In genomic region chr10:69414036-69415018, GRCh38 we compare ENCODE assay signal across 18 cellular contexts. TPM values are rescaled to one million over a fixed set of nuclear protein-coding genes. Genes with fewer than 3 reads are reported as not detected.
A peak's percentile ranks its signal among the peaks of the same experiment; 100 is the strongest.
DNase-seq lines count a peak whose midpoint lies in the region; ATAC-seq, FAIRE-seq and TF ChIP-seq lines count a peak whose summit lies in the region.
"Had no signal": no experiment of that assay in that cellular context is flagged by ENCODE, and none has a peak within 500 bp of the region (broad histone marks: within the 10 kb centered on the region; RNA-seq: fewer than 3 reads in every experiment).

No MANE protein-coding gene starts in this region.

- H3K4me1 ChIP-seq in HepG2 (ENCODE audit: insufficient read depth, low read length), result peaks cover 31% of the 10 kb centered on the region
- peaks cover 0 to under 1% (median 0%) of the 10 kb centered on the region in 4 donors for H3K4me1 ChIP-seq in right lobe of liver
- H3K4me1 ChIP-seq in mesenchymal stem cell (ENCODE audit: control insufficient read depth, insufficient read depth, low read depth, low read length), result peaks cover 2% of the 10 kb centered on the region
- H3K4me1 ChIP-seq in rectal smooth muscle tissue (ENCODE audit: control insufficient read depth, insufficient read depth, low read length), result peaks cover 32% of the 10 kb centered on the region
- H3K4me1 ChIP-seq in SJCRH30, result no peaks in the 10 kb centered on the region
- peaks cover 0 to 21% (median 0%) of the 10 kb centered on the region in 4 donors for H3K4me1 ChIP-seq in Peyer's patch

- intact Hi-C loops in HepG2 (cut with micrococcal nuclease; ENCODE audit: unreplicated experiment) (no loop called here), right lobe of liver (cut with DNase I) (loop anchor here in 1 of 2 donors (10.0 kb wide), 1 partner anchor 220 kb away; the partner anchor contains the start of gene FAM241B)

- H2AFZ ChIP-seq in HepG2 (ENCODE audit: low read length), result no peak overlapping the region
- no peak overlapping the region for H2AFZ ChIP-seq in mesenchymal stem cell (ENCODE audit: low read depth, low read length)

- 56% methylated on average over 13 of the region's 20 CpGs for whole genome bisulfite sequencing in HepG2 (ENCODE audit: low lambda C conversion rate)
- 74% methylated on average over 12 of the region's 20 CpGs for WGBS in right lobe of liver (ENCODE audit: insufficient coverage, low coverage, low lambda C conversion rate, missing lambda C conversion rate)
- 90% methylated on average over 20 of the region's 20 CpGs for WGBS in mesenchymal stem cell

- no peak overlapping the region for H4K8ac ChIP-seq in mesenchymal stem cell (ENCODE audit: low read length)

- BruUV-seq in HepG2 (replicated peaks; lab: Mats Ljungman, UMichigan), result no TSS peak

- TF ChIP-seq POLR2A in HepG2 (IDR thresholded peaks at IDR 0.05; ENCODE audit: insufficient read depth in 1 of 2, low read depth in 2 of 2, low read length in 2 of 2) (no peak), right lobe of liver (IDR thresholded peaks at IDR 0.05) (no peak), Peyer's patch (IDR thresholded peaks at IDR 0.05) (no peak)

- H2BK12ac ChIP-seq in mesenchymal stem cell (ENCODE audit: low read length in 2 of 2), result peak overlapping the region in 1 of 2 experiments; percentile 38

- no peak overlapping the region for H2AK5ac ChIP-seq in mesenchymal stem cell (ENCODE audit: low read length, severe bottlenecking)

- H3K4me3 ChIP-seq in HepG2 (replicated peaks in 1 of 3; ENCODE audit: insufficient read depth in 1 of 3, low read depth in 2 of 3, low read length in 3 of 3) (no peak overlapping the region), right lobe of liver (no peak overlapping the region), mesenchymal stem cell (ENCODE audit: insufficient read depth in 1 of 2, low read depth in 1 of 2, low read length in 2 of 2) (no peak overlapping the region), rectal smooth muscle tissue (ENCODE audit: low read length) (peak overlapping the region; percentile 75), SJCRH30 (no peak overlapping the region), Peyer's patch (peak overlapping the region in 1 of 4 donors; percentile 38)
- H3K4me3 ChIP-seq: MG63 had no signal

- H3K9me3 ChIP-seq in HepG2 (ENCODE audit: low read length) (no peaks in the 10 kb centered on the region), right lobe of liver (no peaks in the 10 kb centered on the region), mesenchymal stem cell (ENCODE audit: control insufficient read depth, low read length) (no peaks in the 10 kb centered on the region), SJCRH30 (replicated peaks) (no peaks in the 10 kb centered on the region), Peyer's patch (no peaks in the 10 kb centered on the region)
- H3K9me3 ChIP-seq: MG63 had no signal

- H3K79me1 ChIP-seq in mesenchymal stem cell (replicated peaks; ENCODE audit: low read length, poor library complexity, severe bottlenecking), result no peaks in the 10 kb centered on the region

- TF ChIP-seq EP300 in HepG2 (IDR thresholded peaks at IDR 0.05; ENCODE audit: low read depth in 2 of 2, low read length in 2 of 2), result no peak
- TF ChIP-seq EP300 in HepG2 (CRISPR knock-in tag; IDR thresholded peaks at IDR 0.05; ENCODE audit: borderline replicate concordance), result no peak

- H2BK120ac ChIP-seq in mesenchymal stem cell (ENCODE audit: low read depth, low read length), result no peak overlapping the region

- H4K91ac ChIP-seq in mesenchymal stem cell (ENCODE audit: low read length), result peak overlapping the region; percentile 41

- DNase-seq in HepG2 (ENCODE audit: low spot score), result no peak
- DNase-seq in right lobe of liver, result no peak
- DNase-seq in mesenchymal stem cell, result no peak
- DNase-seq in urothelium cell line (ENCODE audit: low spot score), result no peak
- no peak for DNase-seq in SJCRH30
- no peak for DNase-seq in Peyer's patch
- DNase-seq: 8988T; Calu3; CD8-positive, alpha-beta memory T cell; GOT3; MG63; NCI-H2029 treated with DMSO at 0.1 percent for 48 hours; NCI-H345 had no signal

- H3K14ac ChIP-seq in mesenchymal stem cell (ENCODE audit: low read length in 2 of 2), result peak overlapping the region in 1 of 2 experiments; percentile 89

- no peak for FAIRE-seq in HepG2 (lab: Jason Lieb, UNC)
- FAIRE-seq in urothelium cell line (lab: Jason Lieb, UNC), result peak; percentile 90
- FAIRE-seq: G401.6, GM12892 had no signal

- H3K23ac ChIP-seq in mesenchymal stem cell (ENCODE audit: low read length in 2 of 2), result no peak overlapping the region

- in situ Hi-C loops in HepG2 (cut with HindIII; ENCODE audit: extremely low pct_ligation_motif_present, low pct_unique_long_range_greater_than_20kb), result no loop called here

- H4K20me1 ChIP-seq in HepG2 (ENCODE audit: insufficient read depth, low read length), result no peaks in the 10 kb centered on the region

- H3K27me3 ChIP-seq in HepG2 (ENCODE audit: control insufficient read depth in 1 of 2, insufficient read depth in 2 of 2, low read length in 2 of 2) (no peaks in the 10 kb centered on the region), right lobe of liver (no peaks in the 10 kb centered on the region), mesenchymal stem cell (ENCODE audit: control insufficient read depth in 1 of 2, insufficient read depth in 1 of 2, low read length in 2 of 2) (peaks cover 8 to 25% of the 10 kb centered on the region in 2 experiments), rectal smooth muscle tissue (ENCODE audit: control insufficient read depth, insufficient read depth, low read length) (no peaks in the 10 kb centered on the region), SJCRH30 (no peaks in the 10 kb centered on the region), Peyer's patch (no peaks in the 10 kb centered on the region)
- H3K27me3 ChIP-seq: MG63 had no signal

- H3K4me2 ChIP-seq in HepG2 (ENCODE audit: low read depth, low read length) (no peak overlapping the region), mesenchymal stem cell (ENCODE audit: low read length, poor library complexity, severe bottlenecking) (no peak overlapping the region)

- H3K27ac ChIP-seq in HepG2 (ENCODE audit: extremely low read length, insufficient read depth, low read length) (no peak overlapping the region), right lobe of liver (no peak overlapping the region), mesenchymal stem cell (ENCODE audit: low read length, poor library complexity, severe bottlenecking) (no peak overlapping the region), rectal smooth muscle tissue (ENCODE audit: low read depth, low read length) (peak overlapping the region; percentile 95), SJCRH30 (no peak overlapping the region), Peyer's patch (peak overlapping the region in 1 of 4 donors; percentile 82)

- no peak overlapping the region for H3K4ac ChIP-seq in mesenchymal stem cell (ENCODE audit: low read depth in 1 of 2, low read length in 2 of 2)

- TF ChIP-seq CTCF in HepG2 (CRISPR knock-in tag; IDR thresholded peaks at IDR 0.05) (no peak), right lobe of liver (IDR thresholded peaks at IDR 0.05) (no peak), Peyer's patch (IDR thresholded peaks at IDR 0.05) (no peak)

- H3K18ac ChIP-seq in mesenchymal stem cell (ENCODE audit: low read depth in 1 of 2, low read length in 2 of 2), result peak overlapping the region in 1 of 2 experiments; percentile 48

- no peak for ATAC-seq in HepG2
- no peak for ATAC-seq in right lobe of liver
- no peak for ATAC-seq in HG03521 (IDR thresholded peaks at IDR 0.05; ENCODE audit: unreplicated experiment)

- H3K36me3 ChIP-seq in HepG2 (replicated peaks in 1 of 2; ENCODE audit: control insufficient read depth in 1 of 2, insufficient read depth in 2 of 2, low read length in 2 of 2) (no peaks in the 10 kb centered on the region), right lobe of liver (no peaks in the 10 kb centered on the region), mesenchymal stem cell (ENCODE audit: control insufficient read depth in 1 of 2, insufficient read depth in 2 of 2, low read depth in 1 of 2, low read length in 2 of 2) (no peaks in the 10 kb centered on the region), rectal smooth muscle tissue (ENCODE audit: control insufficient read depth, insufficient read depth, low read length) (no peaks in the 10 kb centered on the region), SJCRH30 (no peaks in the 10 kb centered on the region), Peyer's patch (no peaks in the 10 kb centered on the region)
- H3K36me3 ChIP-seq: MG63 had no signal

- no peak for TF ChIP-seq RAD21 in HepG2 (CRISPR knock-in tag; IDR thresholded peaks at IDR 0.05)

- H3K9ac ChIP-seq in HepG2 (ENCODE audit: insufficient read depth, low read depth, low read length) (no peak overlapping the region), mesenchymal stem cell (ENCODE audit: low read length) (no peak overlapping the region), rectal smooth muscle tissue (ENCODE audit: low read length) (peak overlapping the region; percentile 53)

- H2BK15ac ChIP-seq in mesenchymal stem cell (ENCODE audit: low read depth, poor library complexity, severe bottlenecking), result no peak overlapping the region

- CTCF ChIA-PET in HepG2 (lab: Yijun Ruan, JAX; ENCODE audit: low intra/inter-chr PET ratio, low total read pairs), result no interaction called here

- H2BK5ac ChIP-seq in mesenchymal stem cell (ENCODE audit: low read depth, low read length, poor library complexity, severe bottlenecking), result no peak overlapping the region

- H3K79me2 ChIP-seq in HepG2 (ENCODE audit: insufficient read depth, low read length), result no peaks in the 10 kb centered on the region

- POLR2A ChIA-PET in HepG2 (lab: Yijun Ruan, JAX), result no interaction called here

RNA-seq across cellular contexts. Expression of gene TACR2, which starts 2.4 kb away (rescaled TPM):
- total RNA-seq in HepG2 (2016; rRNA removed; fragmentation: Illumina TruSeq; extraction: Trizol) (not detected in 2 replicates), right lobe of liver (under 1 TPM in 3 of 6 experiments, not detected in 3; 0.16 to 0.22 (median 0.16) TPM), Peyer's patch (10 to 100 TPM in 1 of 4 donors, 1 to 10 TPM in 2, not detected in 1; 1.1 to 11.1 (median 3.2) TPM)
- total RNA-seq in HepG2 (2016; cell fraction: cytosol; rRNA removed; fragmentation: Illumina TruSeq; extraction: Trizol; ENCODE audit: low read depth), result not detected in 2 replicates
- total RNA-seq in HepG2 (2016; cell fraction: insoluble cytoplasmic fraction; rRNA removed; fragmentation: Illumina TruSeq; extraction: Trizol), result not detected in 2 replicates
- not detected in 2 replicates for total RNA-seq in HepG2 (2016; cell fraction: membrane; rRNA removed; fragmentation: Illumina TruSeq; extraction: Trizol)
- not detected in 2 replicates for total RNA-seq in HepG2 (2016; cell fraction: nucleus; rRNA removed; fragmentation: Illumina TruSeq; extraction: Trizol)
- 0.04 TPM in 1 of 2 replicates, not detected in the other for polyA plus RNA-seq in HepG2 (2011; rRNA removed)
- 0.03 TPM in 2 replicates for polyA plus RNA-seq in HepG2 (2011; cell fraction: cytosol; rRNA removed)
- polyA plus RNA-seq in HepG2 (2011; cell fraction: nucleus; rRNA removed), result not detected in 2 replicates
- polyA plus RNA-seq in HepG2 (2012), result not detected in 2 replicates
- not detected in 2 replicates for polyA plus RNA-seq in HepG2 (2016; cell fraction: cytosol; fragmentation: Illumina TruSeq; extraction: Trizol; ENCODE audit: low read depth)
- polyA plus RNA-seq in HepG2 (2016; cell fraction: insoluble cytoplasmic fraction; fragmentation: Illumina TruSeq; extraction: Trizol; ENCODE audit: low read depth), result not detected in 2 replicates
- not detected in 2 replicates for polyA plus RNA-seq in HepG2 (2016; cell fraction: membrane; fragmentation: Illumina TruSeq; extraction: Trizol; ENCODE audit: low read depth)
- not detected in 2 replicates for polyA plus RNA-seq in HepG2 (2016; cell fraction: nucleus; fragmentation: Illumina TruSeq; extraction: Trizol; ENCODE audit: insufficient read depth, low read depth)
- 0.48 TPM in 1 of 2 replicates, not detected in the other for polyA minus RNA-seq in HepG2 (2011; rRNA and poly(A)+ RNA removed; ENCODE audit: low replicate concordance)
- polyA minus RNA-seq in HepG2 (2011; cell fraction: cytosol; rRNA and poly(A)+ RNA removed), result not detected in 2 replicates
- polyA minus RNA-seq in HepG2 (2011; cell fraction: nucleus; rRNA and poly(A)+ RNA removed), result not detected in 2 replicates
- polyA plus RNA-seq in mesenchymal stem cell (2013, experiment 1 of 2), result not detected
- 0.01 TPM for polyA plus RNA-seq in mesenchymal stem cell (2013, experiment 2 of 2)
- total RNA-seq in SJCRH30 (2014; rRNA removed; shearing (Covaris generic)), result 0.04 TPM in 1 of 2 replicates, not detected in the other
- total RNA-seq: CD8-positive, alpha-beta memory T cell; Daoy had no signal
- polyA plus RNA-seq: CD8-positive, alpha-beta memory T cell had no signal

RNA-seq across cellular contexts. Expression of gene TSPAN15, which starts 36.9 kb away (rescaled TPM):
- total RNA-seq in HepG2 (2016; rRNA removed; fragmentation: Illumina TruSeq; extraction: Trizol), result 0.27 and 0.34 TPM in 2 replicates
- 0.61 and 0.88 TPM in 2 replicates for total RNA-seq in HepG2 (2016; cell fraction: cytosol; rRNA removed; fragmentation: Illumina TruSeq; extraction: Trizol; ENCODE audit: low read depth)
- total RNA-seq in HepG2 (2016; cell fraction: insoluble cytoplasmic fraction; rRNA removed; fragmentation: Illumina TruSeq; extraction: Trizol), result 0.28 TPM in 2 replicates
- total RNA-seq in HepG2 (2016; cell fraction: membrane; rRNA removed; fragmentation: Illumina TruSeq; extraction: Trizol), result 0.62 and 0.80 TPM in 2 replicates
- total RNA-seq in HepG2 (2016; cell fraction: nucleus; rRNA removed; fragmentation: Illumina TruSeq; extraction: Trizol), result 0.28 and 1.2 TPM in 2 replicates
- 3.2 and 5.1 TPM in 2 replicates for polyA plus RNA-seq in HepG2 (2011; rRNA removed)
- 5.3 and 5.4 TPM in 2 replicates for polyA plus RNA-seq in HepG2 (2011; cell fraction: cytosol; rRNA removed)
- polyA plus RNA-seq in HepG2 (2011; cell fraction: nucleus; rRNA removed), result 2.8 and 3.1 TPM in 2 replicates
- 3.9 and 5.4 TPM in 2 replicates for polyA plus RNA-seq in HepG2 (2012)
- polyA plus RNA-seq in HepG2 (2016; cell fraction: cytosol; fragmentation: Illumina TruSeq; extraction: Trizol; ENCODE audit: low read depth), result 0.62 and 0.84 TPM in 2 replicates
- 0.35 and 0.72 TPM in 2 replicates for polyA plus RNA-seq in HepG2 (2016; cell fraction: insoluble cytoplasmic fraction; fragmentation: Illumina TruSeq; extraction: Trizol; ENCODE audit: low read depth)
- polyA plus RNA-seq in HepG2 (2016; cell fraction: membrane; fragmentation: Illumina TruSeq; extraction: Trizol; ENCODE audit: low read depth), result 0.59 and 0.94 TPM in 2 replicates
- 1.5 and 2.6 TPM in 2 replicates for polyA plus RNA-seq in HepG2 (2016; cell fraction: nucleus; fragmentation: Illumina TruSeq; extraction: Trizol; ENCODE audit: insufficient read depth, low read depth)
- polyA minus RNA-seq in HepG2 (2011; rRNA and poly(A)+ RNA removed; ENCODE audit: low replicate concordance), result 7.5 and 42.0 TPM in 2 replicates
- 1.6 and 1.8 TPM in 2 replicates for polyA minus RNA-seq in HepG2 (2011; cell fraction: cytosol; rRNA and poly(A)+ RNA removed)
- polyA minus RNA-seq in HepG2 (2011; cell fraction: nucleus; rRNA and poly(A)+ RNA removed), result 2.8 and 3.5 TPM in 2 replicates
- total RNA-seq in right lobe of liver, result 1 to 10 TPM; 2.3 to 8.3 (median 3.3) TPM
- polyA plus RNA-seq in mesenchymal stem cell (2013, experiment 1 of 2), result 19.6 TPM
- polyA plus RNA-seq in mesenchymal stem cell (2013, experiment 2 of 2), result 19.5 TPM
- 12.2 and 13.5 TPM in 2 replicates for total RNA-seq in SJCRH30 (2014; rRNA removed; shearing (Covaris generic))
- total RNA-seq in Peyer's patch, result 100 to 1,000 TPM in 2 of 4 donors, 10 to 100 TPM in 2; 32.2 to 110 (median 94.4) TPM
